Comparison of ENCODE assay signal across 19 cellular contexts in genomic region chrX:30627818-30628652, GRCh38. TPM values are rescaled to one million over a fixed set of nuclear protein-coding genes. Genes with fewer than 3 reads are reported as not detected.
A peak's percentile ranks its signal among the peaks of the same experiment; 100 is the strongest.
DNase-seq lines count a peak whose midpoint lies in the region; ATAC-seq and TF ChIP-seq lines count a peak whose summit lies in the region.
"Had no signal": no experiment of that assay in that cellular context is flagged by ENCODE, and none has a peak within 500 bp of the region (broad histone marks: within the 10 kb centered on the region; RNA-seq: fewer than 3 reads in every experiment).

No MANE protein-coding gene starts in this region.

- TF ChIP-seq CTCF in transverse colon (IDR thresholded peaks at IDR 0.05) (no peak), body of pancreas (IDR thresholded peaks at IDR 0.05) (no peak), thyroid gland (IDR thresholded peaks at IDR 0.05) (no peak)

- 30 to 46% methylated on average over 4 to 8 of the region's 8 CpGs for WGBS in transverse colon (ENCODE audit: low coverage in 1 of 2), 2 donors
- 58 to 65% methylated on average over 8 of the region's 8 CpGs for WGBS in body of pancreas, 2 donors
- WGBS in thyroid gland, 2 donors, result 56 to 60% methylated on average over 8 of the region's 8 CpGs

- DNase-seq in DMS153 treated with DMSO at 0.1 percent for 48 hours (lab: John Stamatoyannopoulos, UW; ENCODE audit: unreplicated experiment) (peak; percentile 10), DMS153 (lab: John Stamatoyannopoulos, UW) (no peak), NOMO-1 treated with dmso at 0.1 percent for 144 hours (lab: John Stamatoyannopoulos, UW; ENCODE audit: unreplicated experiment) (peak; percentile 29), foreskin melanocyte (peak; percentile 17), transverse colon (no peak), body of pancreas (no peak), thyroid gland (no peak)
- DNase-seq: activated CD8-positive, alpha-beta T cell treated with anti-CD3 and anti-CD28 coated beads, Interleukin-2, amount 10 ng/mL, durations not matched to agents 7 days and 5 days; CD8-positive, alpha-beta T cell; islet precursor cell; NCI-H2081 treated with DMSO at 0.1 percent for 48 hours; spleen; stomach had no signal

- no peak for ATAC-seq in HG03442 (IDR thresholded peaks at IDR 0.05; ENCODE audit: unreplicated experiment)
- no peak for ATAC-seq in body of pancreas
- ATAC-seq: activated CD8-positive, alpha-beta T cell treated with anti-CD3 and anti-CD28 coated beads, Interleukin-2, amount 10 ng/mL, durations not matched to agents 7 days and 5 days; CD8-positive, alpha-beta T cell; SK-N-SH treated with all-trans-retinoic acid at 6 μM for 48 hours had no signal

- in situ Hi-C loops in transverse colon (cut with MboI; ENCODE audit: low pct_ligation_motif_present in 1 of 4, low pct_unique_long_range_greater_than_20kb in 1 of 4, low sequenced_read_pairs in 3 of 4), result no loop called here

- no peaks in the 10 kb centered on the region for H3K36me3 ChIP-seq in transverse colon
- H3K36me3 ChIP-seq in body of pancreas (replicated peaks in 1 of 2; ENCODE audit: insufficient read depth in 1 of 2, low read depth in 2 of 2), result no peaks in the 10 kb centered on the region
- no peaks in the 10 kb centered on the region for H3K36me3 ChIP-seq in thyroid gland
- H3K36me3 ChIP-seq: ascending aorta, spleen, stomach had no signal

- peak overlapping the region in 3 of 4 donors; percentile 12 to 45 (median 39) for H3K27ac ChIP-seq in transverse colon
- H3K27ac ChIP-seq in body of pancreas, result no peak overlapping the region
- no peak overlapping the region for H3K27ac ChIP-seq in thyroid gland
- H3K27ac ChIP-seq: ascending aorta, coronary artery, parathyroid adenoma, stomach had no signal

- TF ChIP-seq POLR2A in transverse colon (IDR thresholded peaks at IDR 0.05) (no peak), body of pancreas (IDR thresholded peaks at IDR 0.05) (no peak), thyroid gland (IDR thresholded peaks at IDR 0.05) (no peak)

- TF ChIP-seq EP300 in transverse colon (IDR thresholded peaks at IDR 0.05; ENCODE audit: low read depth), result no peak

- no peak overlapping the region for H3K4me3 ChIP-seq in transverse colon
- H3K4me3 ChIP-seq in body of pancreas, result no peak overlapping the region
- H3K4me3 ChIP-seq in thyroid gland (replicated peaks in 1 of 3), result no peak overlapping the region
- H3K4me3 ChIP-seq: ascending aorta, coronary artery, spleen, stomach had no signal

- H3K27me3 ChIP-seq in transverse colon (no peaks in the 10 kb centered on the region), body of pancreas (no peaks in the 10 kb centered on the region), thyroid gland (no peaks in the 10 kb centered on the region)
- H3K27me3 ChIP-seq: ascending aorta, spleen, stomach had no signal

- no peaks in the 10 kb centered on the region for H3K4me1 ChIP-seq in transverse colon
- no peaks in the 10 kb centered on the region for H3K4me1 ChIP-seq in body of pancreas
- no peaks in the 10 kb centered on the region for H3K4me1 ChIP-seq in thyroid gland
- H3K4me1 ChIP-seq: ascending aorta, parathyroid adenoma, spleen, stomach had no signal

- H3K9me3 ChIP-seq in transverse colon (no peaks in the 10 kb centered on the region), body of pancreas (no peaks in the 10 kb centered on the region), thyroid gland (no peaks in the 10 kb centered on the region)
- H3K9me3 ChIP-seq: ascending aorta, stomach had no signal

- intact Hi-C loops in transverse colon (cut with DNase I; ENCODE audit: low total_unique reads), result no loop called here
- intact Hi-C loops in body of pancreas (cut with DNase I), result no loop called here
- intact Hi-C loops in thyroid gland (cut with DNase I), result no loop called here

RNA-seq across cellular contexts. Expression of gene GK, which starts 25.2 kb away (rescaled TPM):
- 10 to 100 TPM in 3 of 4 donors, 1 to 10 TPM in 1; 2.2 to 30.2 (median 19.6) TPM for total RNA-seq in transverse colon
- 1 to 10 TPM; 2.9 to 3.3 TPM for total RNA-seq in body of pancreas
- total RNA-seq in thyroid gland, result 10 to 100 TPM in 1 of 4 donors, 1 to 10 TPM in 3; 4.8 to 10.7 (median 9.3) TPM

RNA-seq across cellular contexts. Expression of gene TASL, which starts 50.5 kb away (rescaled TPM):
- 1 to 10 TPM in 2 of 4 donors, under 1 TPM in 1, not detected in 1; 0.27 to 3.7 (median 1.6) TPM for total RNA-seq in transverse colon
- under 1 TPM in 1 of 2 donors, not detected in 1; 0.26 TPM for total RNA-seq in body of pancreas
- under 1 TPM; 0.22 to 0.81 (median 0.33) TPM for total RNA-seq in thyroid gland
- total RNA-seq: A172, ascending aorta had no signal

Comparison
In these comparisons a context has a peak if more than half of its experiments do, and no peak if none do; other contexts are left out.
1. DNase-seq: peak in DMS153 treated with DMSO at 0.1 percent for 48 hours (single experiment), NOMO-1 treated with dmso at 0.1 percent for 144 hours (single experiment) and foreskin melanocyte (single experiment); none in DMS153 (single experiment), transverse colon (single experiment), body of pancreas (0 of 4) and thyroid gland (0 of 2).
2. H3K27ac ChIP-seq: peak in transverse colon (3 of 4); none in body of pancreas (0 of 4) and thyroid gland (0 of 3).